Comparison of ENCODE assay signal across 11 cellular contexts in the genomic region with DNA sequence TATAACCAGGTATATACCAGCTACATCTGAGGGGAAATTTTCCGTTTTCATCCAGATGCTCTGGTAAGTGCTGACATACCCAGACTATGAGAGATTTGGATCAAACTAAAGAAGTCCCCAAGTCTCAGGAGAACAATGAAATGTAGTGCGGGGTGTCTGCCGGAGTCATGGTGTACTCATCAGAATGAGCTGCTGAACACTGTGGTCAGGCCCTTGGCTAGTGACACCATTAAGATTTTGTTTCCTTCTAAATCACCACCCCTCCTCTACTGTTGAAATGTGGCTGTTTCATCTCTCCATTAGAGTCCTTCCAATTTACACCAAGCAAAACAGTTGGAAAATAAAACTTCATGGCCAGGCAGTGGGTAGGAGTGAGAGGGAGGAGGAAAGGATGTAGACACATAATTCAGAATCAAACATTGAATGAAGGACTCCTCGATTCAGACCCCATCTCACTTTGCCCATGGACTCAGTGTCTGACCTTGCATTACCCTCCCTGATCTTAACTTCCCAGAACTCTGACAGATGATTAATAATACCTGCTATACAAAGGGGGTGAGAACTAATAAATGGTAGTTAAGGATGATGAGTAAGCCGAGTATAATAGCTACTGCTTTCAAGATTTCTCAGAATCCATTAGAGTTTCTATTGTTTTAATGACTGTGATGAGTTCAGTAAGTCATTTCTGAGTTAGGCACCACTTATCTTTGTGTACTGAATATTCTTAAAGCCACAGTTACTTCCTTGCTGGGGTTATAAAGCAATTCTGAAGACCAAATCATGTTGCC.
DNase-seq lines count a peak whose midpoint lies in the region; ATAC-seq, FAIRE-seq and TF ChIP-seq lines count a peak whose summit lies in the region.
"Had no signal": no experiment of that assay in that cellular context is flagged by ENCODE, and none has a peak within 500 bp of the region (broad histone marks: within the 10 kb centered on the region; RNA-seq: fewer than 3 reads in every experiment).

No MANE protein-coding gene starts in this region.

- peaks cover 21% of the 10 kb centered on the region for H3K4me1 Mint-ChIP-seq in activated T-cell treated with anti-CD3 and anti-CD28 coated beads, Interleukin-2, amount 50 U/mL, for 4 hours (ENCODE audit: low read depth)
- peaks cover 27% of the 10 kb centered on the region for H3K4me1 Mint-ChIP-seq in activated naive CD8-positive, alpha-beta T cell treated with anti-CD3 and anti-CD28 coated beads for 36 hours

- peak overlapping the region; percentile 54 for H3K27ac ChIP-seq in keratinocyte (ENCODE audit: control insufficient read depth, insufficient read depth, low read length)
- peak overlapping the region; percentile 96 for H3K27ac ChIP-seq in stomach smooth muscle (ENCODE audit: low read length)

- H3K27me3 Mint-ChIP-seq in activated T-cell treated with anti-CD3 and anti-CD28 coated beads, Interleukin-2, amount 50 U/mL, for 4 hours (ENCODE audit: low read depth): no peaks in the 10 kb centered on the region
- no peaks in the 10 kb centered on the region for H3K27me3 Mint-ChIP-seq in activated naive CD8-positive, alpha-beta T cell treated with anti-CD3 and anti-CD28 coated beads for 36 hours
- H3K27me3 Mint-ChIP-seq: central memory CD8-positive, alpha-beta T cell had no signal

- TF ChIP-seq CTCF in keratinocyte (optimal IDR thresholded peaks at IDR 0.05 in 1 of 3, IDR thresholded peaks at IDR 0.05 in 1 of 3, conservative IDR thresholded peaks at IDR 0.05 in 1 of 3; ENCODE audit: extremely low read depth in 1 of 3, insufficient read depth in 2 of 3, low read length in 3 of 3) (no peak), GM20000 (IDR thresholded peaks at IDR 0.05; ENCODE audit: extremely low read depth, missing control alignments) (no peak)

- H3K79me2 ChIP-seq in keratinocyte (ENCODE audit: control insufficient read depth, insufficient read depth, low read length): no peaks in the 10 kb centered on the region

- H3K9me3 Mint-ChIP-seq in activated T-cell treated with anti-CD3 and anti-CD28 coated beads, Interleukin-2, amount 50 U/mL, for 4 hours: no peaks in the 10 kb centered on the region
- no peaks in the 10 kb centered on the region for H3K9me3 Mint-ChIP-seq in activated naive CD8-positive, alpha-beta T cell treated with anti-CD3 and anti-CD28 coated beads for 36 hours
- H3K9me3 Mint-ChIP-seq: central memory CD8-positive, alpha-beta T cell had no signal

- dilution Hi-C loops in keratinocyte (cut with MboI; ENCODE audit: extremely low pct_ligation_motif_present, low sequenced_read_pairs): no loop called here

- no peak overlapping the region for H3K4me3 ChIP-seq in keratinocyte (ENCODE audit: control insufficient read depth in 2 of 3, extremely low read depth in 1 of 3, insufficient read depth in 2 of 3, low read depth in 1 of 3, low read length in 3 of 3)
- no peak overlapping the region for H3K4me3 ChIP-seq in stomach smooth muscle (ENCODE audit: low read length in 2 of 2)

- DNase-seq in activated T-cell treated with anti-CD3 and anti-CD28 coated beads, Interleukin-2, amount 50 U/mL, for 4 hours: no peak
- no peak for DNase-seq in activated T-cell treated with anti-CD3 and anti-CD28 coated beads, Interleukin-2, amount 50 U/mL, for 1 hour
- DNase-seq in activated naive CD8-positive, alpha-beta T cell treated with anti-CD3 and anti-CD28 coated beads for 36 hours: no peak
- no peak for DNase-seq in keratinocyte (ENCODE audit: low read depth, low spot score)
- DNase-seq in posterior cingulate gyrus: no peak
- DNase-seq in GM20000 (ENCODE audit: low spot score): no peak
- DNase-seq in DMS114 treated with DMSO at 0.1 percent for 48 hours (lab: John Stamatoyannopoulos, UW; ENCODE audit: unreplicated experiment): no peak
- DNase-seq: NCI-H526 treated with DMSO at 0.1 percent for 48 hours; stimulated activated CD4-positive, alpha-beta T cell treated with anti-CD3 and anti-CD28 coated beads, Interleukin-2, amount 100 ng/mL, for 48 hours had no signal

- H3K9ac ChIP-seq in keratinocyte (ENCODE audit: control insufficient read depth, extremely low read depth, insufficient read depth, low read length): no peak overlapping the region
- peak overlapping the region in 1 of 2 donors; percentile 51 for H3K9ac ChIP-seq in stomach smooth muscle (ENCODE audit: low read length in 2 of 2)

- peak; percentile 60 to 67 for ATAC-seq in activated T-cell treated with anti-CD3 and anti-CD28 coated beads, Interleukin-2, amount 50 U/mL, for 4 hours

- no peaks in the 10 kb centered on the region for H3K9me3 ChIP-seq in keratinocyte (ENCODE audit: control insufficient read depth, low read depth, low read length)
- no peaks in the 10 kb centered on the region for H3K9me3 ChIP-seq in stomach smooth muscle (ENCODE audit: control insufficient read depth in 2 of 2, low read length in 2 of 2)

- peak; percentile 71 for FAIRE-seq in keratinocyte (lab: Jason Lieb, UNC)

- H4K20me1 ChIP-seq in keratinocyte (ENCODE audit: control insufficient read depth, extremely low read depth, insufficient read depth, low read length): no peaks in the 10 kb centered on the region

- no peak overlapping the region for H2AFZ ChIP-seq in keratinocyte (ENCODE audit: control insufficient read depth, low read length)

- intact Hi-C loops in posterior cingulate gyrus (cut with DNase I): no loop called here

- no peak overlapping the region for H3K4me3 Mint-ChIP-seq in activated T-cell treated with anti-CD3 and anti-CD28 coated beads, Interleukin-2, amount 50 U/mL, for 4 hours
- H3K4me3 Mint-ChIP-seq in activated naive CD8-positive, alpha-beta T cell treated with anti-CD3 and anti-CD28 coated beads for 36 hours: no peak overlapping the region
- H3K4me3 Mint-ChIP-seq: central memory CD8-positive, alpha-beta T cell had no signal

- H3K9me1 ChIP-seq in keratinocyte (ENCODE audit: control insufficient read depth, extremely low read depth, insufficient read depth, low read length): peaks cover 2% of the 10 kb centered on the region

- no peaks in the 10 kb centered on the region for H3K36me3 ChIP-seq in keratinocyte (ENCODE audit: control insufficient read depth in 2 of 2, extremely low read depth in 1 of 2, insufficient read depth in 2 of 2, low read length in 2 of 2)
- H3K36me3 ChIP-seq in stomach smooth muscle (ENCODE audit: control insufficient read depth in 2 of 2, insufficient read depth in 2 of 2, low read length in 2 of 2): no peaks in the 10 kb centered on the region

- no peak overlapping the region for H3K4me2 ChIP-seq in keratinocyte (ENCODE audit: control insufficient read depth, extremely low read depth, insufficient read depth, low read depth, low read length)

- H3K27me3 ChIP-seq in keratinocyte (ENCODE audit: control insufficient read depth, extremely low read depth, insufficient read depth, low read length) (no peaks in the 10 kb centered on the region), stomach smooth muscle (ENCODE audit: control insufficient read depth in 1 of 2, insufficient read depth in 2 of 2, low read length in 2 of 2) (no peaks in the 10 kb centered on the region)

- H3K27ac Mint-ChIP-seq in activated naive CD8-positive, alpha-beta T cell treated with anti-CD3 and anti-CD28 coated beads for 36 hours: peak overlapping the region; percentile 38

- H3K4me1 ChIP-seq in keratinocyte (ENCODE audit: control insufficient read depth, extremely low read depth, insufficient read depth, low read length): peaks cover 37% of the 10 kb centered on the region
- peaks cover 25% of the 10 kb centered on the region for H3K4me1 ChIP-seq in stomach smooth muscle (ENCODE audit: control insufficient read depth, insufficient read depth, low read length)

- H3K36me3 Mint-ChIP-seq in activated T-cell treated with anti-CD3 and anti-CD28 coated beads, Interleukin-2, amount 50 U/mL, for 4 hours (ENCODE audit: insufficient read depth): peaks cover 6% of the 10 kb centered on the region
- H3K36me3 Mint-ChIP-seq in activated naive CD8-positive, alpha-beta T cell treated with anti-CD3 and anti-CD28 coated beads for 36 hours: peaks cover 8% of the 10 kb centered on the region
